Comparison of ENCODE assay signal across 12 cellular contexts in the genomic region with DNA sequence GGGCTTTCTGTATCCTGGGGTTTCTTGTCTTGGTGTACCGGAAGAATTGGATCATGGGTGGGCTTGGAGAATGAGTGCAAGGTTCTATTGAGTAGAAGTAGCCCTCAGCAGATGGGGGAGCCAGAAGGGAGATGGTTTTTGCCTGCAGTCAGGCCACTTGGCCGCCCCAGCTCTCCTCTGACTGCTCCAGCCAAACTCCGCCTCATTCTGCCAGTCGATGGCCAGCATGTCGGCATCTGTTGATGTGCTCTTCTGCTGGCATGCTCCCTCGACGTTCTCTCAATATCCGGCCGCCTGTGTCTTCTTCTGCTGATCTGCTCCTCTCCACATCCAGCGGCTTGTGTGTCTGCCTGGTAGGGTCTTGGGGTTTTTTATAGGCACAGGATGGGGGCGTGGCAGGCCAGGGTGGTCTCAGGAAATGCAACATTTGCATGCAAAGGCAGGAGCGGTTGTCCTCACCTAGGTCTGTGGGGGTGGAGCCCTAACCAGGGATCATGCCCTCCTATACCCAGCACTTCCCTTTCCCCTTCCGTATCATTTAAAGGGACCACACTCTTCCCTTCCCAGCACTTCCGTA. TPM values are rescaled to one million over a fixed set of nuclear protein-coding genes. Genes with fewer than 3 reads are reported as not detected.
A peak's percentile ranks its signal among the peaks of the same experiment; 100 is the strongest.
DNase-seq lines count a peak whose midpoint lies in the region; ATAC-seq, FAIRE-seq and TF ChIP-seq lines count a peak whose summit lies in the region.
"Had no signal": no experiment of that assay in that cellular context is flagged by ENCODE, and none has a peak within 500 bp of the region (broad histone marks: within the 10 kb centered on the region; RNA-seq: fewer than 3 reads in every experiment).

No MANE protein-coding gene starts in this region.

- H4K20me1 ChIP-seq in DOHH2 (ENCODE audit: control insufficient read depth, insufficient read depth, low read depth, low read length) (no peaks in the 10 kb centered on the region), astrocyte (ENCODE audit: insufficient read depth, low read length) (no peaks in the 10 kb centered on the region), GM23248 (ENCODE audit: insufficient read depth) (no peaks in the 10 kb centered on the region)

- no peak overlapping the region for H3K9ac ChIP-seq in astrocyte (ENCODE audit: low read length)
- H3K9ac ChIP-seq in GM23248 = no peak overlapping the region

- peak overlapping the region; percentile 88 for H3K4me2 ChIP-seq in DOHH2 (ENCODE audit: low read length)
- no peak overlapping the region for H3K4me2 ChIP-seq in astrocyte (ENCODE audit: low read length)
- H3K4me2 ChIP-seq in GM23248 (ENCODE audit: unreplicated experiment) = no peak overlapping the region

- in situ Hi-C loops in GM23248 (cut with MboI) = no loop called here

- no peak for DNase-seq in astrocyte (ENCODE audit: low read depth)
- no peak for DNase-seq in memory B cell (ENCODE audit: low spot score in 2 of 2)
- DNase-seq in activated T-cell treated with anti-CD3 and anti-CD28 coated beads, Interleukin-2, amount 50 U/mL, for 24 hours = no peak
- DNase-seq in activated T-cell treated with anti-CD3 and anti-CD28 coated beads, Interleukin-2, amount 50 U/mL, for 48 hours = no peak
- no peak for DNase-seq in GM23248
- DNase-seq in NCI-H446 (lab: John Stamatoyannopoulos, UW) = no peak
- DNase-seq: naive thymus-derived CD4-positive, alpha-beta T cell; NCI-H2107 had no signal

- whole genome bisulfite sequencing in GM23248 (ENCODE audit: low coverage in 1 of 2, low lambda C conversion rate in 2 of 2, missing lambda C conversion rate in 2 of 2), 2 experiments = 63 to 66% methylated on average over 14 of the region's 14 CpGs

- H3K9me3 Mint-ChIP-seq in astrocyte (ENCODE audit: unreplicated experiment) = peaks cover 2% of the 10 kb centered on the region
- H3K9me3 Mint-ChIP-seq in memory B cell = no peaks in the 10 kb centered on the region
- no peaks in the 10 kb centered on the region for H3K9me3 Mint-ChIP-seq in stimulated activated memory B cell treated with anti-CD40 and anti-IgM and Interleukin-4, amounts not matched to agents 10 μg/mL and 1 μg/mL and 100 μg/mL, for 72 hours
- no peaks in the 10 kb centered on the region for H3K9me3 Mint-ChIP-seq in activated T-cell treated with anti-CD3 and anti-CD28 coated beads, Interleukin-2, amount 50 U/mL, for 24 hours

- H3K27me3 ChIP-seq in DOHH2 (ENCODE audit: control insufficient read depth, low read length) (no peaks in the 10 kb centered on the region), astrocyte (ENCODE audit: insufficient read depth, low read length) (no peaks in the 10 kb centered on the region), GM23248 (replicated peaks; ENCODE audit: insufficient read depth) (no peaks in the 10 kb centered on the region)

- TF ChIP-seq CTCF in DOHH2 (IDR thresholded peaks at IDR 0.05; ENCODE audit: low read depth, low read length, poor library complexity, severe bottlenecking) (no peak), astrocyte (IDR thresholded peaks at IDR 0.05; ENCODE audit: insufficient read depth, low read depth, low read length) (no peak)

- no peaks in the 10 kb centered on the region for H3K9me3 ChIP-seq in DOHH2 (ENCODE audit: control insufficient read depth, insufficient read depth, low read length)
- H3K9me3 ChIP-seq in astrocyte (ENCODE audit: insufficient read depth, low read depth, low read length) = no peaks in the 10 kb centered on the region
- H3K9me3 ChIP-seq in GM23248 (ENCODE audit: low read depth) = no peaks in the 10 kb centered on the region

- H3K27me3 Mint-ChIP-seq in astrocyte (ENCODE audit: low read depth, unreplicated experiment) (no peaks in the 10 kb centered on the region), memory B cell (no peaks in the 10 kb centered on the region)
- no peaks in the 10 kb centered on the region for H3K27me3 Mint-ChIP-seq in stimulated activated memory B cell treated with anti-CD40 and anti-IgM and Interleukin-4, amounts not matched to agents 10 μg/mL and 1 μg/mL and 100 μg/mL, for 72 hours
- H3K27me3 Mint-ChIP-seq in activated T-cell treated with anti-CD3 and anti-CD28 coated beads, Interleukin-2, amount 50 U/mL, for 24 hours = no peaks in the 10 kb centered on the region
- H3K27me3 Mint-ChIP-seq: naive thymus-derived CD4-positive, alpha-beta T cell had no signal

- H3K4me1 Mint-ChIP-seq in astrocyte (ENCODE audit: low read depth, unreplicated experiment) = peaks cover 13% of the 10 kb centered on the region
- peaks cover 41% of the 10 kb centered on the region for H3K4me1 Mint-ChIP-seq in memory B cell
- H3K4me1 Mint-ChIP-seq in stimulated activated memory B cell treated with anti-CD40 and anti-IgM and Interleukin-4, amounts not matched to agents 10 μg/mL and 1 μg/mL and 100 μg/mL, for 72 hours = peaks cover 55% of the 10 kb centered on the region
- no peaks in the 10 kb centered on the region for H3K4me1 Mint-ChIP-seq in activated T-cell treated with anti-CD3 and anti-CD28 coated beads, Interleukin-2, amount 50 U/mL, for 24 hours (ENCODE audit: low read depth)

- H3K9me2 ChIP-seq in DOHH2 (replicated peaks; ENCODE audit: control insufficient read depth, low read length) (no peaks in the 10 kb centered on the region), GM23248 (ENCODE audit: insufficient read depth) (no peaks in the 10 kb centered on the region)

- H3K79me2 ChIP-seq in DOHH2 (ENCODE audit: control insufficient read depth, low read length) = peaks cover 7% of the 10 kb centered on the region
- H3K79me2 ChIP-seq in astrocyte (ENCODE audit: insufficient read depth, low read length) = no peaks in the 10 kb centered on the region
- H3K79me2 ChIP-seq in GM23248 (ENCODE audit: insufficient read depth) = no peaks in the 10 kb centered on the region

- H3F3A ChIP-seq in DOHH2 (ENCODE audit: control insufficient read depth, insufficient read depth) = peaks cover 21% of the 10 kb centered on the region
- peaks cover 14% of the 10 kb centered on the region; the same call in 1 of the 2 replicates for H3F3A ChIP-seq in GM23248 (ENCODE audit: insufficient read depth)

- H3K27ac ChIP-seq in DOHH2 (ENCODE audit: low read depth, low read length) (peak overlapping the region; percentile 86), astrocyte (ENCODE audit: low read depth, low read length) (no peak overlapping the region), GM23248 (no peak overlapping the region)
- H3K27ac ChIP-seq: C4-2B had no signal

- peaks cover 92% of the 10 kb centered on the region for H3K4me1 ChIP-seq in DOHH2 (ENCODE audit: control insufficient read depth, low read length)
- peaks cover 14% of the 10 kb centered on the region for H3K4me1 ChIP-seq in astrocyte (ENCODE audit: insufficient read depth, low read length)
- peaks cover 16% of the 10 kb centered on the region for H3K4me1 ChIP-seq in GM23248 (ENCODE audit: insufficient read depth)

- H3K36me3 Mint-ChIP-seq in astrocyte (ENCODE audit: low read depth, unreplicated experiment) (peaks cover 2% of the 10 kb centered on the region), memory B cell (no peaks in the 10 kb centered on the region)
- H3K36me3 Mint-ChIP-seq in stimulated activated memory B cell treated with anti-CD40 and anti-IgM and Interleukin-4, amounts not matched to agents 10 μg/mL and 1 μg/mL and 100 μg/mL, for 72 hours = no peaks in the 10 kb centered on the region
- no peaks in the 10 kb centered on the region for H3K36me3 Mint-ChIP-seq in activated T-cell treated with anti-CD3 and anti-CD28 coated beads, Interleukin-2, amount 50 U/mL, for 24 hours (ENCODE audit: low read depth)
- H3K36me3 Mint-ChIP-seq: naive thymus-derived CD4-positive, alpha-beta T cell had no signal

- no peak overlapping the region for H3K27ac Mint-ChIP-seq in astrocyte (ENCODE audit: unreplicated experiment)
- H3K27ac Mint-ChIP-seq in memory B cell = peak overlapping the region; percentile 67
- H3K27ac Mint-ChIP-seq in stimulated activated memory B cell treated with anti-CD40 and anti-IgM and Interleukin-4, amounts not matched to agents 10 μg/mL and 1 μg/mL and 100 μg/mL, for 72 hours = peak overlapping the region; percentile 70
- H3K27ac Mint-ChIP-seq in activated T-cell treated with anti-CD3 and anti-CD28 coated beads, Interleukin-2, amount 50 U/mL, for 24 hours = no peak overlapping the region
- H3K27ac Mint-ChIP-seq: naive thymus-derived CD4-positive, alpha-beta T cell had no signal

- H2AFZ ChIP-seq in astrocyte (ENCODE audit: low read depth, low read length) (peak overlapping the region; percentile 44), GM23248 (no peak overlapping the region; the same call in 1 of the 2 replicates)

- H3K36me3 ChIP-seq in DOHH2 (ENCODE audit: control insufficient read depth, low read length) (no peaks in the 10 kb centered on the region; the same call in 1 of the 2 replicates), astrocyte (ENCODE audit: insufficient read depth, low read length) (no peaks in the 10 kb centered on the region), GM23248 (ENCODE audit: low read depth) (no peaks in the 10 kb centered on the region)

- H3K4me3 ChIP-seq in DOHH2 (ENCODE audit: low read length) (peak overlapping the region; percentile 72), astrocyte (ENCODE audit: insufficient read depth, low read depth, low read length) (no peak overlapping the region), GM23248 (no peak overlapping the region)

- peak; percentile 10 for ATAC-seq in memory B cell (ENCODE audit: low read depth)
- ATAC-seq in stimulated activated memory B cell treated with anti-CD40 and anti-IgM and Interleukin-4, amounts not matched to agents 10 μg/mL and 1 μg/mL and 100 μg/mL, for 72 hours = no peak
- ATAC-seq: naive thymus-derived CD4-positive, alpha-beta T cell had no signal

- no peak for FAIRE-seq in astrocyte (lab: Jason Lieb, UNC)
- FAIRE-seq: endothelial cell of umbilical vein had no signal

- H3K4me3 Mint-ChIP-seq in astrocyte (ENCODE audit: unreplicated experiment) = no peak overlapping the region
- H3K4me3 Mint-ChIP-seq in memory B cell = peak overlapping the region; percentile 71
- H3K4me3 Mint-ChIP-seq in stimulated activated memory B cell treated with anti-CD40 and anti-IgM and Interleukin-4, amounts not matched to agents 10 μg/mL and 1 μg/mL and 100 μg/mL, for 72 hours = peak overlapping the region; percentile 45
- no peak overlapping the region for H3K4me3 Mint-ChIP-seq in activated T-cell treated with anti-CD3 and anti-CD28 coated beads, Interleukin-2, amount 50 U/mL, for 24 hours
- H3K4me3 Mint-ChIP-seq: naive thymus-derived CD4-positive, alpha-beta T cell had no signal

RNA-seq across cellular contexts. Expression of a gene that starts 40.2 kb away (rescaled TPM):
- 92.9 and 105 TPM in 2 replicates for total RNA-seq in astrocyte
- total RNA-seq in GM23248 (2014; rRNA removed; shearing (Covaris generic)) = 47.0 and 48.1 TPM in 2 replicates
- 17.2 and 18.6 TPM in 2 replicates for polyA plus RNA-seq in GM23248 (2016; fragmentation: Nextera tagmentation; extraction: Ambion mirVana)
- polyA plus RNA-seq: naive thymus-derived CD4-positive, alpha-beta T cell had no signal

Comparison
In these comparisons a context has a peak if more than half of its experiments do, and no peak if none do; other contexts are left out.
1. H3K27ac Mint-ChIP-seq: peak in memory B cell (single experiment) and stimulated activated memory B cell treated with anti-CD40 and anti-IgM and Interleukin-4, amounts not matched to agents 10 μg/mL and 1 μg/mL and 100 μg/mL, for 72 hours (single experiment); none in astrocyte (single experiment) and activated T-cell treated with anti-CD3 and anti-CD28 coated beads, Interleukin-2, amount 50 U/mL, for 24 hours (single experiment).
2. H3K4me3 Mint-ChIP-seq: peak in memory B cell (single experiment) and stimulated activated memory B cell treated with anti-CD40 and anti-IgM and Interleukin-4, amounts not matched to agents 10 μg/mL and 1 μg/mL and 100 μg/mL, for 72 hours (single experiment); none in astrocyte (single experiment) and activated T-cell treated with anti-CD3 and anti-CD28 coated beads, Interleukin-2, amount 50 U/mL, for 24 hours (single experiment).